18 cellular contexts compared by ENCODE assay signal in the genomic region with DNA sequence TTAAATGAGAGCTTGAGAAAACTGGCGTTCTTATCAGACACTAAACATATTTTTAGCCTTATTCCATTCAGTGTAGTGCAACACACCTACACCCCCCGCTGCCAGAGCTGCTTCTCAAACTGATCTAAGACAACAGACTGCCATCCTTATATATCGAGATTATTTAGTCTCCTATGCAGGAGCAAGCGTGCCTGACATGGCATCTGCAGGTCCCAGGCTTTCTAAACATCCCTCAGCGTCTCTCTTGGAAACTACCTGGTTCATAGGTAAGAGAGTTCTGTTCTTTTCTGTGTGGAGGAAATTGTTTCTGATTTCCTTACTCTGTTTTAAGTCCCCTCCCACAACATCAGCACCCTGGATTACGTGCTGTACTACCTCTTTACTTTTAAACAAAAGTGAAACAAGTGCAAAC.
DNase-seq lines count a peak whose midpoint lies in the region; ATAC-seq, FAIRE-seq and TF ChIP-seq lines count a peak whose summit lies in the region.
"Had no signal": no experiment of that assay in that cellular context is flagged by ENCODE, and none has a peak within 500 bp of the region (broad histone marks: within the 10 kb centered on the region; RNA-seq: fewer than 3 reads in every experiment).

No MANE protein-coding gene starts in this region.

- H3K4me1 Mint-ChIP-seq in stimulated activated effector memory CD8-positive, alpha-beta T cell treated with anti-CD3 and anti-CD28 coated beads, Interleukin-12 subunit alpha, Interleukin-12 subunit beta, amount 100 ng/mL, for 72 hours: no peaks in the 10 kb centered on the region
- H3K4me1 Mint-ChIP-seq in activated CD8-positive, alpha-beta memory T cell treated with anti-CD3 and anti-CD28 coated beads, Interleukin-2, amount 10 ng/mL, durations not matched to agents 7 days and 5 days: peaks cover 7% of the 10 kb centered on the region

- no peak overlapping the region for H3K27ac Mint-ChIP-seq in stimulated activated effector memory CD8-positive, alpha-beta T cell treated with anti-CD3 and anti-CD28 coated beads, Interleukin-12 subunit alpha, Interleukin-12 subunit beta, amount 100 ng/mL, for 72 hours
- no peak overlapping the region for H3K27ac Mint-ChIP-seq in activated CD8-positive, alpha-beta memory T cell treated with anti-CD3 and anti-CD28 coated beads, Interleukin-2, amount 10 ng/mL, durations not matched to agents 7 days and 5 days
- H3K27ac Mint-ChIP-seq: CD8-positive, alpha-beta T cell had no signal

- H3K9me3 ChIP-seq in A549 (no peaks in the 10 kb centered on the region), mucosa of rectum (ENCODE audit: control insufficient read depth in 2 of 2, low read length in 2 of 2) (no peaks in the 10 kb centered on the region)

- no peaks in the 10 kb centered on the region for H3K27me3 ChIP-seq in bronchial epithelial cell (ENCODE audit: control insufficient read depth, insufficient read depth, low read length)
- no peaks in the 10 kb centered on the region for H3K27me3 ChIP-seq in mucosa of rectum (ENCODE audit: control insufficient read depth in 2 of 2, insufficient read depth in 2 of 2, low read length in 2 of 2)

- TF ChIP-seq RAD21 in A549 (conservative IDR thresholded peaks at IDR 0.05 in 1 of 2, IDR thresholded peaks at IDR 0.05 in 1 of 2): no peak

- 19% methylated on average over 6 of the region's 6 CpGs for WGBS in A549 (ENCODE audit: missing lambda C conversion rate)

- no peak overlapping the region for H3K4me3 Mint-ChIP-seq in stimulated activated effector memory CD8-positive, alpha-beta T cell treated with anti-CD3 and anti-CD28 coated beads, Interleukin-12 subunit alpha, Interleukin-12 subunit beta, amount 100 ng/mL, for 72 hours
- no peak overlapping the region for H3K4me3 Mint-ChIP-seq in activated CD8-positive, alpha-beta memory T cell treated with anti-CD3 and anti-CD28 coated beads, Interleukin-2, amount 10 ng/mL, durations not matched to agents 7 days and 5 days
- H3K4me3 Mint-ChIP-seq: CD8-positive, alpha-beta T cell had no signal

- CTCF ChIA-PET in A549 (lab: Yijun Ruan, JAX): interaction anchor here (1.1 kb wide), 1 partner anchor 875 kb away, joined by 3 read pairs; no protein-coding TSS in a partner anchor
- CTCF ChIA-PET in activated CD8-positive, alpha-beta memory T cell treated with anti-CD3 and anti-CD28 coated beads, Interleukin-2, amount 10 ng/mL, durations not matched to agents 7 days and 5 days (lab: Charles Lee): no interaction called here

- H3K4me3 ChIP-seq in A549 (no peak overlapping the region), bronchial epithelial cell (ENCODE audit: low read depth, low read length) (no peak overlapping the region), mucosa of rectum (ENCODE audit: low read length in 2 of 2) (peak overlapping the region; percentile 53 to 58)

- H3K36me3 ChIP-seq in bronchial epithelial cell (ENCODE audit: control insufficient read depth, insufficient read depth, low read length) (no peaks in the 10 kb centered on the region), mucosa of rectum (ENCODE audit: control insufficient read depth in 2 of 2, insufficient read depth in 2 of 2, low read length in 2 of 2) (no peaks in the 10 kb centered on the region)

- H3K36me3 Mint-ChIP-seq in stimulated activated effector memory CD8-positive, alpha-beta T cell treated with anti-CD3 and anti-CD28 coated beads, Interleukin-12 subunit alpha, Interleukin-12 subunit beta, amount 100 ng/mL, for 72 hours: no peaks in the 10 kb centered on the region
- H3K36me3 Mint-ChIP-seq in activated CD8-positive, alpha-beta memory T cell treated with anti-CD3 and anti-CD28 coated beads, Interleukin-2, amount 10 ng/mL, durations not matched to agents 7 days and 5 days: no peaks in the 10 kb centered on the region
- H3K36me3 Mint-ChIP-seq: CD8-positive, alpha-beta T cell had no signal

- TF ChIP-seq EP300 in A549 (IDR thresholded peaks at IDR 0.05): no peak

- FAIRE-seq in A549 (lab: Jason Lieb, UNC): no peak
- no peak for FAIRE-seq in bronchial epithelial cell (lab: Jason Lieb, UNC)
- FAIRE-seq: GM12892, kidney had no signal

- H3K27ac ChIP-seq in A549 (no peak overlapping the region), mucosa of rectum (ENCODE audit: low read depth in 2 of 2, low read length in 2 of 2) (no peak overlapping the region)
- H3K27ac ChIP-seq: HL-60 had no signal

- no peak for ATAC-seq in A549
- no peak for ATAC-seq in stimulated activated effector memory CD8-positive, alpha-beta T cell treated with anti-CD3 and anti-CD28 coated beads, Interleukin-12 subunit alpha, Interleukin-12 subunit beta, amount 100 ng/mL, for 72 hours
- no peak for ATAC-seq in activated CD8-positive, alpha-beta memory T cell treated with anti-CD3 and anti-CD28 coated beads, Interleukin-2, amount 10 ng/mL, durations not matched to agents 7 days and 5 days
- ATAC-seq: CD8-positive, alpha-beta T cell had no signal

- no peak for TF ChIP-seq POLR2A in A549 (IDR thresholded peaks at IDR 0.05; ENCODE audit: low read length)

- no peak overlapping the region for H3K9ac ChIP-seq in mucosa of rectum (ENCODE audit: low read depth in 1 of 2, low read length in 2 of 2)

- peak overlapping the region; percentile 33; the same call in 2 of the 3 replicates for H3K4me2 ChIP-seq in A549

- H3K4me1 ChIP-seq in A549 (peaks cover 12% of the 10 kb centered on the region; the same call in 2 of the 3 replicates), mucosa of rectum (ENCODE audit: control insufficient read depth in 2 of 2, insufficient read depth in 2 of 2, low read length in 2 of 2) (peaks cover 8 to 9% of the 10 kb centered on the region in 2 donors)

- no peak for TF ChIP-seq CTCF in A549 (IDR thresholded peaks at IDR 0.05)
- TF ChIP-seq CTCF in bronchial epithelial cell (IDR thresholded peaks at IDR 0.05; ENCODE audit: insufficient read depth, low read length, severe bottlenecking): no peak

- DNase-seq in A549 (ENCODE audit: low read depth in 1 of 2, low spot score in 1 of 2) (no peak), LoVo (ENCODE audit: low spot score) (peak; percentile 56), bronchial epithelial cell (ENCODE audit: low read depth) (peak; percentile 20), MV-4-11 (lab: John Stamatoyannopoulos, UW) (no peak)
- DNase-seq in stimulated activated effector memory CD8-positive, alpha-beta T cell treated with anti-CD3 and anti-CD28 coated beads, Interleukin-12 subunit alpha, Interleukin-12 subunit beta, amount 100 ng/mL, for 72 hours (ENCODE audit: low spot score in 2 of 2): no peak
- no peak for DNase-seq in activated CD8-positive, alpha-beta memory T cell treated with anti-CD3 and anti-CD28 coated beads, Interleukin-2, amount 10 ng/mL, durations not matched to agents 7 days and 5 days
- no peak for DNase-seq in stimulated activated naive CD4-positive, alpha-beta T cell (lab: John Stamatoyannopoulos, UW)
- DNase-seq: activated T-cell treated with anti-CD3 and anti-CD28 coated beads, Interleukin-2, amount 50 U/mL, for 48 hours; CD8-positive, alpha-beta T cell; Kasumi-1; kidney; NCI-H1694 treated with DMSO at 0.1 percent for 48 hours; NCI-H82; SIG-M5; stimulated activated CD4-positive, alpha-beta T cell treated with anti-CD3 and anti-CD28 coated beads, Interleukin-15, amount 100 ng/mL, for 24 hours had no signal

- peaks cover 13% of the 10 kb centered on the region for H3K27me3 Mint-ChIP-seq in activated CD8-positive, alpha-beta memory T cell treated with anti-CD3 and anti-CD28 coated beads, Interleukin-2, amount 10 ng/mL, durations not matched to agents 7 days and 5 days

- no peaks in the 10 kb centered on the region for H3K9me3 Mint-ChIP-seq in stimulated activated effector memory CD8-positive, alpha-beta T cell treated with anti-CD3 and anti-CD28 coated beads, Interleukin-12 subunit alpha, Interleukin-12 subunit beta, amount 100 ng/mL, for 72 hours
- H3K9me3 Mint-ChIP-seq in activated CD8-positive, alpha-beta memory T cell treated with anti-CD3 and anti-CD28 coated beads, Interleukin-2, amount 10 ng/mL, durations not matched to agents 7 days and 5 days (ENCODE audit: low read depth): no peaks in the 10 kb centered on the region
- H3K9me3 Mint-ChIP-seq: CD8-positive, alpha-beta T cell had no signal

- POLR2A ChIA-PET in A549 (lab: Yijun Ruan, JAX): no interaction called here

TF ChIP-seq in A549, 52 proteins besides CTCF, POLR2A, EP300 and RAD21:
- no peak for TF ChIP-seq ATOH8 (CRISPR knock-in tag; IDR thresholded peaks at IDR 0.05; ENCODE audit: low read depth)
- no peak for TF ChIP-seq HDAC2 (IDR thresholded peaks at IDR 0.05)
- TF ChIP-seq EHF (CRISPR knock-in tag; IDR thresholded peaks at IDR 0.05): no peak
- TF ChIP-seq JUNB (IDR thresholded peaks at IDR 0.05): no peak
- no peak for TF ChIP-seq HEYL (CRISPR knock-in tag; IDR thresholded peaks at IDR 0.05)
- no peak for TF ChIP-seq RCOR1 (IDR thresholded peaks at IDR 0.05; ENCODE audit: low read depth, low read length)

Comparison
In these comparisons a context has a peak if more than half of its experiments do, and no peak if none do; other contexts are left out.
1. DNase-seq: peak in LoVo (single experiment) and bronchial epithelial cell (single experiment); none in A549 (0 of 2), MV-4-11 (single experiment), stimulated activated effector memory CD8-positive, alpha-beta T cell treated with anti-CD3 and anti-CD28 coated beads, Interleukin-12 subunit alpha, Interleukin-12 subunit beta, amount 100 ng/mL, for 72 hours (0 of 2), activated CD8-positive, alpha-beta memory T cell treated with anti-CD3 and anti-CD28 coated beads, Interleukin-2, amount 10 ng/mL, durations not matched to agents 7 days and 5 days (single experiment) and stimulated activated naive CD4-positive, alpha-beta T cell (0 of 6).
2. H3K4me3 ChIP-seq: peak in mucosa of rectum (2 of 2); none in A549 (single experiment) and bronchial epithelial cell (single experiment).